ENCODE assay signal across 10 cellular contexts in the genomic region with DNA sequence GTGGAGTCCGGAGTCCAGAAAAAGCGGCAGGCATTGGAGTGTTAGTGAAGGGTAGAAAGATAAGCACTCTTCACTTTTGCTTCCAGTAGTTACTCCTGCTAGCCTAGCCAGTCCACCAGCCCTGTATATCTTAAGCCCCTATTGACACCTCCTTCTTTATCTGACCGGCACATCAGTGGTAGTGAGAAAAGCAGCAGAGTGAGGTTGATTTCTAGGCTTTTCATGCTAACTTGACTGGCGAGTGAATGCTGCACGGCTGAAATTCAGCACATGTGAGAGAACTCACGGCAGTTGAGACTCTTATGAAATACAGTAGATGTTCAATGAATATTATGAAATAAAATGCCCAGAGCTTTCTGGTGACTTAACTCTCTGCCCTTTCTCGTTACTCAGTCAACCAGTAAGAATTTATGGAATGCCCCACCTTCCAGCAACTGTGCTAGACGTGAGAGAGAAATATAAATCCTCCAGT.
DNase-seq lines count a peak whose midpoint lies in the region; ATAC-seq and TF ChIP-seq lines count a peak whose summit lies in the region.
"Had no signal": no experiment of that assay in that cellular context is flagged by ENCODE, and none has a peak within 500 bp of the region (broad histone marks: within the 10 kb centered on the region; RNA-seq: fewer than 3 reads in every experiment).

No MANE protein-coding gene starts in this region.

- H2BK120ac ChIP-seq in neuronal stem cell (ENCODE audit: low read depth, low read length), result no peak overlapping the region

- H3K4ac ChIP-seq in neuronal stem cell (ENCODE audit: low read length), result no peak overlapping the region

- H2BK15ac ChIP-seq in neuronal stem cell (ENCODE audit: low read length), result no peak overlapping the region

- no peaks in the 10 kb centered on the region for H3K27me3 Mint-ChIP-seq in Calu3 (ENCODE audit: unreplicated experiment)

- H3K9me3 ChIP-seq in neuronal stem cell (replicated peaks in 1 of 2; ENCODE audit: control insufficient read depth in 2 of 2, insufficient read depth in 1 of 2, low read depth in 1 of 2, low read length in 2 of 2) (peaks cover 0 to 8% of the 10 kb centered on the region in 2 donors), WERI-Rb-1 (ENCODE audit: severe bottlenecking) (no peaks in the 10 kb centered on the region)

- H3K79me1 ChIP-seq in neuronal stem cell (ENCODE audit: low read depth, low read length), result no peaks in the 10 kb centered on the region

- H3K4me3 ChIP-seq in epithelial cell of esophagus (ENCODE audit: low read length) (no peak overlapping the region), neuronal stem cell (ENCODE audit: low read length in 2 of 2) (no peak overlapping the region), WERI-Rb-1 (ENCODE audit: low read depth, low read length) (no peak overlapping the region)
- H3K4me3 ChIP-seq: skin epidermis had no signal

- CTCF ChIA-PET in Calu3 (lab: Charles Lee), result interaction anchor here (1.4 kb wide), 1 partner anchor 11 kb away, joined by 3 read pairs; no protein-coding TSS in a partner anchor

- H3K27ac ChIP-seq in neuronal stem cell (replicated peaks; ENCODE audit: low read length) (no peak overlapping the region), WERI-Rb-1 (no peak overlapping the region)
- H3K27ac ChIP-seq: skin epidermis had no signal

- H3K27me3 ChIP-seq in neuronal stem cell (ENCODE audit: control insufficient read depth in 3 of 3, insufficient read depth in 3 of 3, low read depth in 1 of 3, low read length in 3 of 3), result no peaks in the 10 kb centered on the region
- H3K27me3 ChIP-seq in WERI-Rb-1 (ENCODE audit: insufficient read depth, low read depth, severe bottlenecking), result no peaks in the 10 kb centered on the region

- no CpG with 5 or more reads among the region's 8 CpGs for WGBS in neuronal stem cell (ENCODE audit: extremely low coverage in 2 of 2, insufficient read length in 2 of 2, insufficient replicate concordance in 1 of 2), 2 donors

- no peak overlapping the region for H4K91ac ChIP-seq in neuronal stem cell (ENCODE audit: low read depth, low read length, poor library complexity)

- H2AK5ac ChIP-seq in neuronal stem cell (ENCODE audit: low read depth, low read length), result no peak overlapping the region

- no peak overlapping the region for H2AFZ ChIP-seq in neuronal stem cell (ENCODE audit: low read length)

- H3K9me3 Mint-ChIP-seq in Calu3 (ENCODE audit: low read depth, unreplicated experiment), result peaks cover 3% of the 10 kb centered on the region
- H3K9me3 Mint-ChIP-seq: activated B cell treated with CpG ODN at 0.5 μM for 24 hours had no signal

- peak overlapping the region; percentile 66 for H3K27ac Mint-ChIP-seq in Calu3 (ENCODE audit: unreplicated experiment)
- H3K27ac Mint-ChIP-seq: activated B cell treated with CpG ODN at 0.5 μM for 24 hours had no signal

- no peak overlapping the region for H3K23ac ChIP-seq in neuronal stem cell (ENCODE audit: low read depth, low read length, poor library complexity)

- no peak overlapping the region for H3K18ac ChIP-seq in neuronal stem cell (ENCODE audit: low read length)

- no peak overlapping the region for H2BK12ac ChIP-seq in neuronal stem cell (ENCODE audit: low read length)

- no peak overlapping the region for H3K4me2 ChIP-seq in neuronal stem cell (ENCODE audit: insufficient read depth, low read length, poor library complexity, severe bottlenecking)

- no peak overlapping the region for H3K14ac ChIP-seq in neuronal stem cell (ENCODE audit: low read length)

- H3K4me1 Mint-ChIP-seq in Calu3 (ENCODE audit: low read depth, unreplicated experiment), result peaks cover 26% of the 10 kb centered on the region
- H3K4me1 Mint-ChIP-seq: activated B cell treated with CpG ODN at 0.5 μM for 24 hours had no signal

- H4K8ac ChIP-seq in neuronal stem cell (ENCODE audit: low read depth, low read length), result no peak overlapping the region

- peaks cover 0 to 16% of the 10 kb centered on the region in 2 donors for H3K36me3 ChIP-seq in neuronal stem cell (replicated peaks in 1 of 2; ENCODE audit: control insufficient read depth in 2 of 2, insufficient read depth in 2 of 2, low read length in 2 of 2)
- H3K36me3 ChIP-seq in WERI-Rb-1, result no peaks in the 10 kb centered on the region

- no peak overlapping the region for H3K9ac ChIP-seq in neuronal stem cell (ENCODE audit: low read depth, low read length, poor library complexity)

- H3K4me1 ChIP-seq in neuronal stem cell (ENCODE audit: control insufficient read depth in 2 of 2, insufficient read depth in 1 of 2, low read depth in 1 of 2, low read length in 2 of 2), result peaks cover 11 to 42% of the 10 kb centered on the region in 2 donors

- DNase-seq in Calu3 (peak; percentile 4), LHCN-M2 (ENCODE audit: low read depth) (peak; percentile 10), epithelial cell of esophagus (ENCODE audit: low read depth) (peak; percentile 81), neuronal stem cell (ENCODE audit: low spot score) (peak; percentile 20), WERI-Rb-1 (no peak), nucleus accumbens (lab: John Stamatoyannopoulos, UW) (no peak)
- DNase-seq in stimulated activated CD4-positive, alpha-beta T cell treated with anti-CD3 and anti-CD28 coated beads, Interleukin-4, amount 100 ng/mL, for 1 hour, result no peak
- DNase-seq: activated B cell treated with CpG ODN at 0.5 μM for 24 hours had no signal

- H3K4me3 Mint-ChIP-seq in Calu3 (ENCODE audit: low read depth, unreplicated experiment), result peak overlapping the region; percentile 52
- H3K4me3 Mint-ChIP-seq: activated B cell treated with CpG ODN at 0.5 μM for 24 hours had no signal

- no TSS peak for BruUV-seq in Calu3 (replicated peaks; lab: Mats Ljungman, UMichigan)

- ATAC-seq in HG03039 (IDR thresholded peaks at IDR 0.05; ENCODE audit: unreplicated experiment), result no peak

- H3K36me3 Mint-ChIP-seq in Calu3 (ENCODE audit: insufficient read depth, unreplicated experiment), result no peaks in the 10 kb centered on the region

- intact Hi-C loops in Calu3 (cut with micrococcal nuclease; ENCODE audit: unreplicated experiment), result no loop called here

- no peak for TF ChIP-seq CTCF in Calu3 (IDR thresholded peaks at IDR 0.05; ENCODE audit: unreplicated experiment)
- no peak for TF ChIP-seq CTCF in epithelial cell of esophagus (IDR thresholded peaks at IDR 0.05; ENCODE audit: insufficient read depth, low read depth, low read length, missing control alignments)
- no peak for TF ChIP-seq CTCF in WERI-Rb-1 (IDR thresholded peaks at IDR 0.05; ENCODE audit: low read depth, low read length)

- no peak overlapping the region for H2BK5ac ChIP-seq in neuronal stem cell (ENCODE audit: low read length)

Comparison
In these comparisons a context has a peak if more than half of its experiments do, and no peak if none do; other contexts are left out.
1. DNase-seq: peak in Calu3 (single experiment), LHCN-M2 (single experiment), epithelial cell of esophagus (single experiment) and neuronal stem cell (single experiment); none in WERI-Rb-1 (single experiment), stimulated activated CD4-positive, alpha-beta T cell treated with anti-CD3 and anti-CD28 coated beads, Interleukin-4, amount 100 ng/mL, for 1 hour (single experiment) and nucleus accumbens (0 of 56).